ENCODE assay signal across 18 cellular contexts in genomic region chr2:216033403-216033802, GRCh38. TPM values are rescaled to one million over a fixed set of nuclear protein-coding genes. Genes with fewer than 3 reads are reported as not detected.
DNase-seq lines count a peak whose midpoint lies in the region; ATAC-seq and TF ChIP-seq lines count a peak whose summit lies in the region.
"Had no signal": no experiment of that assay in that cellular context is flagged by ENCODE, and none has a peak within 500 bp of the region (broad histone marks: within the 10 kb centered on the region; RNA-seq: fewer than 3 reads in every experiment).

No MANE protein-coding gene starts in this region.

- peaks cover 22% of the 10 kb centered on the region for H3F3A ChIP-seq in GM23248 (ENCODE audit: insufficient read depth)

- in situ Hi-C loops in GM23248 (cut with MboI) = no loop called here

- peaks cover 26% of the 10 kb centered on the region for H3K4me1 Mint-ChIP-seq in glutamatergic neuron (ENCODE audit: low read depth, unreplicated experiment)
- H3K4me1 Mint-ChIP-seq: nephron had no signal

- H3K4me3 Mint-ChIP-seq in glutamatergic neuron (ENCODE audit: unreplicated experiment) = no peak overlapping the region
- H3K4me3 Mint-ChIP-seq: activated naive CD8-positive, alpha-beta T cell treated with anti-CD3 and anti-CD28 coated beads, Interleukin-2, amount 10 ng/mL, durations not matched to agents 7 days and 5 days; CD8-positive, alpha-beta memory T cell; nephron; T-helper 2 cell treated with Interferon-gamma antibody and Interleukin-4, amounts not matched to agents 5 μg/mL and 100 μg/mL, for 36 hours had no signal

- H3K36me3 ChIP-seq in GM23248 (ENCODE audit: low read depth) = no peaks in the 10 kb centered on the region
- H3K36me3 ChIP-seq: brain microvascular endothelial cell had no signal

- 95 to 96% methylated on average over 3 of the region's 3 CpGs for WGBS in GM23248 (ENCODE audit: low coverage in 1 of 2, low lambda C conversion rate in 2 of 2, missing lambda C conversion rate in 2 of 2), 2 experiments

- H3K4me2 ChIP-seq in GM23248 (ENCODE audit: unreplicated experiment) = no peak overlapping the region
- H3K4me2 ChIP-seq: smooth muscle cell had no signal

- no peaks in the 10 kb centered on the region for H3K27me3 ChIP-seq in GM23248 (replicated peaks; ENCODE audit: insufficient read depth)
- H3K27me3 ChIP-seq: brain microvascular endothelial cell, Peyer's patch had no signal

- DNase-seq in glutamatergic neuron (no peak), GM23248 (no peak), NCI-H69 (lab: John Stamatoyannopoulos, UW) (no peak), GM19238 (ENCODE audit: insufficient read length, low spot score) (no peak)
- DNase-seq: NCI-H1417 treated with DMSO at 0.1 percent for 48 hours had no signal

- peak; percentile 41 for ATAC-seq in GM18868 (IDR thresholded peaks at IDR 0.05; ENCODE audit: unreplicated experiment)
- peak; percentile 41 for ATAC-seq in GM21717 (IDR thresholded peaks at IDR 0.05; ENCODE audit: unreplicated experiment)
- ATAC-seq in HG03108 (IDR thresholded peaks at IDR 0.05; ENCODE audit: unreplicated experiment) = peak; percentile 37
- no peak for ATAC-seq in HG03571 (IDR thresholded peaks at IDR 0.05; ENCODE audit: unreplicated experiment)

- no peak overlapping the region for H3K4me3 ChIP-seq in GM23248
- H3K4me3 ChIP-seq: Peyer's patch, psoas muscle, smooth muscle cell had no signal

- H3K79me2 ChIP-seq in GM23248 (ENCODE audit: insufficient read depth) = no peaks in the 10 kb centered on the region

- no peaks in the 10 kb centered on the region for H4K20me1 ChIP-seq in GM23248 (ENCODE audit: insufficient read depth)

- H2AFZ ChIP-seq in GM23248 = no peak overlapping the region

- no peaks in the 10 kb centered on the region for H3K9me2 ChIP-seq in GM23248 (ENCODE audit: insufficient read depth)

- no peak overlapping the region for H3K9ac ChIP-seq in GM23248

- H3K27ac ChIP-seq in GM23248 = no peak overlapping the region
- H3K27ac ChIP-seq: brain microvascular endothelial cell, Peyer's patch, psoas muscle had no signal

- no peaks in the 10 kb centered on the region for H3K36me3 Mint-ChIP-seq in glutamatergic neuron (ENCODE audit: unreplicated experiment)

- no peak for TF ChIP-seq CTCF in glutamatergic neuron (IDR thresholded peaks at IDR 0.05; ENCODE audit: partially characterized antibody, unreplicated experiment)

- peak overlapping the region; percentile 78 for H3K27ac Mint-ChIP-seq in glutamatergic neuron (ENCODE audit: unreplicated experiment)
- H3K27ac Mint-ChIP-seq: activated naive CD8-positive, alpha-beta T cell treated with anti-CD3 and anti-CD28 coated beads, Interleukin-2, amount 10 ng/mL, durations not matched to agents 7 days and 5 days; activated T-cell treated with anti-CD3 and anti-CD28 coated beads, Interleukin-2, amount 50 U/mL, for 72 hours; CD8-positive, alpha-beta memory T cell; nephron had no signal

- peaks cover 8% of the 10 kb centered on the region for H3K9me3 Mint-ChIP-seq in glutamatergic neuron (ENCODE audit: unreplicated experiment)
- H3K9me3 Mint-ChIP-seq: activated naive CD8-positive, alpha-beta T cell treated with anti-CD3 and anti-CD28 coated beads, Interleukin-2, amount 10 ng/mL, durations not matched to agents 7 days and 5 days; activated T-cell treated with anti-CD3 and anti-CD28 coated beads, Interleukin-2, amount 50 U/mL, for 72 hours; CD8-positive, alpha-beta memory T cell; nephron; T-helper 2 cell treated with Interferon-gamma antibody and Interleukin-4, amounts not matched to agents 5 μg/mL and 100 μg/mL, for 36 hours had no signal

- peaks cover 9% of the 10 kb centered on the region for H3K27me3 Mint-ChIP-seq in glutamatergic neuron (ENCODE audit: unreplicated experiment)
- H3K27me3 Mint-ChIP-seq: activated naive CD8-positive, alpha-beta T cell treated with anti-CD3 and anti-CD28 coated beads, Interleukin-2, amount 10 ng/mL, durations not matched to agents 7 days and 5 days; CD8-positive, alpha-beta memory T cell had no signal

- H3K9me3 ChIP-seq in GM23248 (ENCODE audit: low read depth) = no peaks in the 10 kb centered on the region
- H3K9me3 ChIP-seq: Peyer's patch, psoas muscle had no signal

- peaks cover 22% of the 10 kb centered on the region for H3K4me1 ChIP-seq in GM23248 (ENCODE audit: insufficient read depth)
- H3K4me1 ChIP-seq: Peyer's patch, psoas muscle had no signal

RNA-seq across cellular contexts. Expression of gene MREG, which starts 20.1 kb away (rescaled TPM):
- total RNA-seq in glutamatergic neuron (ENCODE audit: unreplicated experiment) = 48.4 TPM
- 0.89 and 3.1 TPM in 2 replicates for total RNA-seq in GM23248 (2014; rRNA removed; shearing (Covaris generic))
- polyA plus RNA-seq in GM23248 (2016; fragmentation: Nextera tagmentation; extraction: Ambion mirVana) = 1.8 and 2.5 TPM in 2 replicates

RNA-seq across cellular contexts. Expression of gene PECR, which starts 48.2 kb away (rescaled TPM):
- 33.0 TPM for total RNA-seq in glutamatergic neuron (ENCODE audit: unreplicated experiment)
- total RNA-seq in GM23248 (2014; rRNA removed; shearing (Covaris generic)) = 2.0 and 8.2 TPM in 2 replicates
- polyA plus RNA-seq in GM23248 (2016; fragmentation: Nextera tagmentation; extraction: Ambion mirVana) = 4.2 and 5.4 TPM in 2 replicates

RNA-seq across cellular contexts. Expression of gene TMEM169, which starts 48.3 kb away (rescaled TPM):
- total RNA-seq in glutamatergic neuron (ENCODE audit: unreplicated experiment) = 166 TPM
- under 0.01 TPM in 1 of 2 replicates, not detected in the other for total RNA-seq in GM23248 (2014; rRNA removed; shearing (Covaris generic))
- polyA plus RNA-seq in GM23248 (2016; fragmentation: Nextera tagmentation; extraction: Ambion mirVana) = 0.11 and 0.25 TPM in 2 replicates

Comparison
In these comparisons a context has a peak if more than half of its experiments do, and no peak if none do; other contexts are left out.
1. RNA of gene MREG, which starts 20.1 kb away (total RNA-seq): 48.4 TPM in glutamatergic neuron (single experiment); 0.89 to 3.1 TPM in GM23248; every median in the first group is over 10 times any median in the second.
2. RNA of gene TMEM169, which starts 48.3 kb away (total RNA-seq): 166 TPM in glutamatergic neuron (single experiment); under 0.01 TPM in GM23248; every median in the first group is over 100 times any median in the second.